8 cellular contexts compared by ENCODE assay signal in genomic region chrX:68710870-68711576, GRCh38.
DNase-seq lines count a peak whose midpoint lies in the region; ATAC-seq and TF ChIP-seq lines count a peak whose summit lies in the region.

No MANE protein-coding gene starts in this region.

- no peak overlapping the region for H3K4me3 Mint-ChIP-seq in activated T-helper 1 cell treated with anti-CD3 and anti-CD28 coated beads, Interleukin-12 subunit alpha, Interleukin-12 subunit beta, Interleukin-2, Interleukin-4 antibody, amounts not matched to agents 30 ng/mL and 10 ng/mL and 1 ng/mL, durations not matched to agents 14 hours and 24 hours and 36 hours

- no peaks in the 10 kb centered on the region for H3K27me3 ChIP-seq in RWPE2 (ENCODE audit: insufficient read depth, poor library complexity, severe bottlenecking)
- no peaks in the 10 kb centered on the region for H3K27me3 ChIP-seq in sigmoid colon

- no peak for TF ChIP-seq POLR2A in sigmoid colon (IDR thresholded peaks at IDR 0.05)

- H3K36me3 Mint-ChIP-seq in activated T-helper 1 cell treated with anti-CD3 and anti-CD28 coated beads, Interleukin-12 subunit alpha, Interleukin-12 subunit beta, Interleukin-2, Interleukin-4 antibody, amounts not matched to agents 30 ng/mL and 10 ng/mL and 1 ng/mL, durations not matched to agents 14 hours and 24 hours and 36 hours (ENCODE audit: low read depth) = peaks cover 4% of the 10 kb centered on the region

- H3K4me1 Mint-ChIP-seq in activated T-helper 1 cell treated with anti-CD3 and anti-CD28 coated beads, Interleukin-12 subunit alpha, Interleukin-12 subunit beta, Interleukin-2, Interleukin-4 antibody, amounts not matched to agents 30 ng/mL and 10 ng/mL and 1 ng/mL, durations not matched to agents 14 hours and 24 hours and 36 hours (ENCODE audit: low read depth) = no peaks in the 10 kb centered on the region

- H3K27ac Mint-ChIP-seq in activated T-helper 1 cell treated with anti-CD3 and anti-CD28 coated beads, Interleukin-12 subunit alpha, Interleukin-12 subunit beta, Interleukin-2, Interleukin-4 antibody, amounts not matched to agents 30 ng/mL and 10 ng/mL and 1 ng/mL, durations not matched to agents 14 hours and 24 hours and 36 hours = no peak overlapping the region

- H3K9me3 ChIP-seq in RWPE2 (ENCODE audit: severe bottlenecking) (no peaks in the 10 kb centered on the region), sigmoid colon (no peaks in the 10 kb centered on the region)

- H3K27me3 Mint-ChIP-seq in activated T-helper 1 cell treated with anti-CD3 and anti-CD28 coated beads, Interleukin-12 subunit alpha, Interleukin-12 subunit beta, Interleukin-2, Interleukin-4 antibody, amounts not matched to agents 30 ng/mL and 10 ng/mL and 1 ng/mL, durations not matched to agents 14 hours and 24 hours and 36 hours (ENCODE audit: insufficient read depth) = no peaks in the 10 kb centered on the region

- TF ChIP-seq EP300 in sigmoid colon (IDR thresholded peaks at IDR 0.05) = no peak

- TF ChIP-seq CTCF in RWPE2 (IDR thresholded peaks at IDR 0.05; ENCODE audit: poor library complexity, severe bottlenecking) (peak; percentile 31), sigmoid colon (IDR thresholded peaks at IDR 0.05) (peak in 1 of 4 experiments; percentile 19)

- DNase-seq in NOMO-1 treated with DMSO at 0.1 percent for 48 hours (lab: John Stamatoyannopoulos, UW; ENCODE audit: unreplicated experiment) (peak; percentile 5), NOMO-1 treated with dmso at 0.1 percent for 144 hours (lab: John Stamatoyannopoulos, UW; ENCODE audit: unreplicated experiment) (no peak), HCEC 1CT (peak; percentile 9), RWPE2 (ENCODE audit: low spot score) (no peak), fibroblast of peridontal ligament (ENCODE audit: extremely low read depth) (peak; percentile 6), sigmoid colon (peak; percentile 77)
- DNase-seq in activated T-helper 1 cell treated with anti-CD3 and anti-CD28 coated beads, Interleukin-12 subunit alpha, Interleukin-12 subunit beta, Interleukin-2, Interleukin-4 antibody, amounts not matched to agents 30 ng/mL and 10 ng/mL and 1 ng/mL, durations not matched to agents 14 hours and 24 hours and 36 hours (ENCODE audit: low spot score) = no peak

- WGBS in sigmoid colon, 2 donors = 41 to 50% methylated on average over 4 of the region's 4 CpGs

- no peak overlapping the region for H3K4me3 ChIP-seq in RWPE2 (ENCODE audit: severe bottlenecking)
- H3K4me3 ChIP-seq in sigmoid colon = no peak overlapping the region

- peak; percentile 61 for ATAC-seq in RWPE2 (ENCODE audit: low read depth)
- ATAC-seq in GM19467 (IDR thresholded peaks at IDR 0.05; ENCODE audit: unreplicated experiment) = no peak

- H3K27ac ChIP-seq in RWPE2 (ENCODE audit: poor library complexity, severe bottlenecking) (no peak overlapping the region), sigmoid colon (no peak overlapping the region)

- H3K4me1 ChIP-seq in RWPE2 (ENCODE audit: insufficient read depth, poor library complexity, severe bottlenecking) (no peaks in the 10 kb centered on the region), sigmoid colon (no peaks in the 10 kb centered on the region)

- H3K9me3 Mint-ChIP-seq in activated T-helper 1 cell treated with anti-CD3 and anti-CD28 coated beads, Interleukin-12 subunit alpha, Interleukin-12 subunit beta, Interleukin-2, Interleukin-4 antibody, amounts not matched to agents 30 ng/mL and 10 ng/mL and 1 ng/mL, durations not matched to agents 14 hours and 24 hours and 36 hours = no peaks in the 10 kb centered on the region

- intact Hi-C loops in sigmoid colon (cut with DNase I) = no loop called here
- intact Hi-C loops in activated T-helper 1 cell treated with anti-CD3 and anti-CD28 coated beads, Interleukin-12 subunit alpha, Interleukin-12 subunit beta, Interleukin-2, Interleukin-4 antibody, amounts not matched to agents 30 ng/mL and 10 ng/mL and 1 ng/mL, durations not matched to agents 14 hours and 24 hours and 36 hours (cut with micrococcal nuclease) = loop anchor here (1.0 kb wide), 1 partner anchor 200 kb away; no protein-coding TSS in a partner anchor

- H3K36me3 ChIP-seq in RWPE2 (ENCODE audit: low read depth) (no peaks in the 10 kb centered on the region), sigmoid colon (no peaks in the 10 kb centered on the region)

Comparison
In these comparisons a context has a peak if more than half of its experiments do, and no peak if none do; other contexts are left out.
1. DNase-seq: peak in NOMO-1 treated with DMSO at 0.1 percent for 48 hours (single experiment), HCEC 1CT (single experiment), fibroblast of peridontal ligament (single experiment) and sigmoid colon (single experiment); none in NOMO-1 treated with dmso at 0.1 percent for 144 hours (single experiment), RWPE2 (single experiment) and activated T-helper 1 cell treated with anti-CD3 and anti-CD28 coated beads, Interleukin-12 subunit alpha, Interleukin-12 subunit beta, Interleukin-2, Interleukin-4 antibody, amounts not matched to agents 30 ng/mL and 10 ng/mL and 1 ng/mL, durations not matched to agents 14 hours and 24 hours and 36 hours (single experiment).